In the genomic region with DNA sequence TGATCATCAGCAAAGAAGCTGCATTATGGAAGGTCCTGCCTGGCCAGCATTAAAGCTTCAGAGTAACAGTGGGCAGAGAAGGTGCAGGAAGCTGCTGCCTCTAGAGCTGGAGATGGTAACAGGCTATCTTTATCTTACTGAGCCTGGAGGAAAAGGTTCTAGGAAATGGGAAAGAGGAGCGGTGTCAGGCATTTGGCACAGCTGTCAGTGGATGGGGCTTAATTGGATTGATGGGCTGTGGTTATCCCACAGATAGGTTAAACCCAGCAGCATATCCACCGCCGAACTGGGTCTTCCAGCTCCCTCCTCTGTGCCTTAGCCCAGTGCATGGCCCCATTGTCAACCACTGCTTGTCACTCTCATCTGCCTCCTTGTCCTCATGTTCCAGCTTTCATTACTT, we compare ENCODE assay signal across 1 cellular context.
TF ChIP-seq lines count a peak whose summit lies in the region.

No MANE protein-coding gene starts in this region.

TF ChIP-seq in H1, 55 proteins besides CTCF, POLR2A, EP300 and RAD21:
- TF ChIP-seq KDM5A (IDR thresholded peaks at IDR 0.05; ENCODE audit: low read length) (no peak), TAF1 (IDR thresholded peaks at IDR 0.05; ENCODE audit: low read depth, low read length) (no peak), MAFK (IDR thresholded peaks at IDR 0.05; ENCODE audit: low read depth, low read length) (no peak), TCF12 (IDR thresholded peaks at IDR 0.05; ENCODE audit: low read depth, low read length) (no peak), SIX5 (IDR thresholded peaks at IDR 0.05; ENCODE audit: low read depth, low read length) (no peak), TAF7 (optimal IDR thresholded peaks at IDR 0.05; ENCODE audit: borderline replicate concordance, low read depth, low read length) (no peak), POLR2AphosphoS5 (IDR thresholded peaks at IDR 0.05; ENCODE audit: low read depth, low read length) (no peak), USF2 (IDR thresholded peaks at IDR 0.05; ENCODE audit: low read length) (no peak), KDM1A (IDR thresholded peaks at IDR 0.05; ENCODE audit: borderline replicate concordance, low read length) (no peak), GTF2F1 (IDR thresholded peaks at IDR 0.05; ENCODE audit: borderline replicate concordance, low read depth, low read length) (no peak), SP2 (IDR thresholded peaks at IDR 0.05; ENCODE audit: low read length) (no peak), RFX5 (IDR thresholded peaks at IDR 0.05; ENCODE audit: borderline replicate concordance, low read depth, low read length) (no peak), ASH2L (IDR thresholded peaks at IDR 0.05; ENCODE audit: low read length) (no peak), CTBP2 (IDR thresholded peaks at IDR 0.05; ENCODE audit: borderline replicate concordance, insufficient read depth, insufficient read length, low read length) (no peak), NANOG (IDR thresholded peaks at IDR 0.05; ENCODE audit: insufficient read depth, low read depth, low read length, poor library complexity, severe bottlenecking) (no peak), GABPA (IDR thresholded peaks at IDR 0.05; ENCODE audit: borderline replicate concordance, insufficient read depth, low read length) (no peak), SUZ12 (IDR thresholded peaks at IDR 0.05; ENCODE audit: low read length) (no peak), EGR1 (IDR thresholded peaks at IDR 0.05; ENCODE audit: borderline replicate concordance, low read depth, low read length) (no peak), KDM4A (IDR thresholded peaks at IDR 0.05; ENCODE audit: low read depth, low read length, severe bottlenecking) (no peak)
